Comparison of ENCODE assay signal across 27 cellular contexts in genomic region chr2:3637692-3638455, GRCh38. TPM values are rescaled to one million over a fixed set of nuclear protein-coding genes. Genes with fewer than 3 reads are reported as not detected.
A peak's percentile ranks its signal among the peaks of the same experiment; 100 is the strongest.
DNase-seq lines count a peak whose midpoint lies in the region; ATAC-seq and TF ChIP-seq lines count a peak whose summit lies in the region.
"Had no signal": no experiment of that assay in that cellular context is flagged by ENCODE, and none has a peak within 500 bp of the region (broad histone marks: within the 10 kb centered on the region; RNA-seq: fewer than 3 reads in every experiment).

No MANE protein-coding gene starts in this region.

- H3K4me1 Mint-ChIP-seq in activated naive CD4-positive, alpha-beta T cell treated with anti-CD3 and anti-CD28 coated beads, Interleukin-2, amount 10 ng/mL, durations not matched to agents 7 days and 5 days, result no peaks in the 10 kb centered on the region
- no peaks in the 10 kb centered on the region for H3K4me1 Mint-ChIP-seq in natural killer cell treated with Interleukin-12 subunit alpha and Interleukin-12 subunit beta and Interleukin-15 and Interleukin-18, amount 100 ng/mL, for 72 hours (ENCODE audit: low read depth in 2 of 2)
- no peaks in the 10 kb centered on the region for H3K4me1 Mint-ChIP-seq in activated CD8-positive, alpha-beta T cell treated with anti-CD3 and anti-CD28 coated beads for 36 hours (ENCODE audit: low read depth)
- H3K4me1 Mint-ChIP-seq: B cell had no signal

- no peaks in the 10 kb centered on the region for H3K36me3 ChIP-seq in tibial artery
- H3K36me3 ChIP-seq: adrenal gland, right lobe of liver, transverse colon had no signal

- H3K27ac ChIP-seq in coronary artery, result no peak overlapping the region
- no peak overlapping the region for H3K27ac ChIP-seq in tibial artery
- H3K27ac ChIP-seq: adrenal gland, right lobe of liver, transverse colon had no signal

- H3K9me3 ChIP-seq in tibial artery, result no peaks in the 10 kb centered on the region
- H3K9me3 ChIP-seq: adrenal gland, right lobe of liver, transverse colon had no signal

- peaks cover 4% of the 10 kb centered on the region for H3K27me3 Mint-ChIP-seq in activated naive CD4-positive, alpha-beta T cell treated with anti-CD3 and anti-CD28 coated beads, Interleukin-2, amount 10 ng/mL, durations not matched to agents 7 days and 5 days
- no peaks in the 10 kb centered on the region for H3K27me3 Mint-ChIP-seq in natural killer cell treated with Interleukin-12 subunit alpha and Interleukin-12 subunit beta and Interleukin-15 and Interleukin-18, amount 100 ng/mL, for 72 hours
- H3K27me3 Mint-ChIP-seq in activated CD8-positive, alpha-beta T cell treated with anti-CD3 and anti-CD28 coated beads for 36 hours, result no peaks in the 10 kb centered on the region
- H3K27me3 Mint-ChIP-seq: stimulated activated naive CD8-positive, alpha-beta T cell treated with anti-CD3 and anti-CD28 coated beads, Interleukin-15, Interleukin-2, amounts not matched to agents 100 ng/mL and 50 ng/mL, for 24 hours had no signal

- no peak for TF ChIP-seq CTCF in coronary artery (IDR thresholded peaks at IDR 0.05)
- TF ChIP-seq CTCF in tibial artery (IDR thresholded peaks at IDR 0.05), result no peak
- TF ChIP-seq CTCF in activated CD8-positive, alpha-beta T cell treated with anti-CD3 and anti-CD28 coated beads for 36 hours (IDR thresholded peaks at IDR 0.05), result no peak

- H3K4me1 ChIP-seq in tibial artery, result no peaks in the 10 kb centered on the region
- H3K4me1 ChIP-seq: adrenal gland, right lobe of liver, transverse colon had no signal

- no peak overlapping the region for H3K4me3 Mint-ChIP-seq in activated naive CD4-positive, alpha-beta T cell treated with anti-CD3 and anti-CD28 coated beads, Interleukin-2, amount 10 ng/mL, durations not matched to agents 7 days and 5 days
- H3K4me3 Mint-ChIP-seq in natural killer cell treated with Interleukin-12 subunit alpha and Interleukin-12 subunit beta and Interleukin-15 and Interleukin-18, amount 100 ng/mL, for 72 hours, result no peak overlapping the region
- H3K4me3 Mint-ChIP-seq in activated CD8-positive, alpha-beta T cell treated with anti-CD3 and anti-CD28 coated beads for 36 hours, result no peak overlapping the region
- H3K4me3 Mint-ChIP-seq: B cell; stimulated activated naive CD8-positive, alpha-beta T cell treated with anti-CD3 and anti-CD28 coated beads, Interleukin-15, Interleukin-2, amounts not matched to agents 100 ng/mL and 50 ng/mL, for 24 hours had no signal

- intact Hi-C loops in tibial artery (cut with DNase I; ENCODE audit: low total_unique reads), result no loop called here
- intact Hi-C loops in activated CD8-positive, alpha-beta T cell treated with anti-CD3 and anti-CD28 coated beads for 36 hours (cut with micrococcal nuclease), result no loop called here

- no peaks in the 10 kb centered on the region for H3K9me3 Mint-ChIP-seq in activated naive CD4-positive, alpha-beta T cell treated with anti-CD3 and anti-CD28 coated beads, Interleukin-2, amount 10 ng/mL, durations not matched to agents 7 days and 5 days
- no peaks in the 10 kb centered on the region for H3K9me3 Mint-ChIP-seq in natural killer cell treated with Interleukin-12 subunit alpha and Interleukin-12 subunit beta and Interleukin-15 and Interleukin-18, amount 100 ng/mL, for 72 hours
- no peaks in the 10 kb centered on the region for H3K9me3 Mint-ChIP-seq in activated CD8-positive, alpha-beta T cell treated with anti-CD3 and anti-CD28 coated beads for 36 hours
- H3K9me3 Mint-ChIP-seq: stimulated activated naive CD8-positive, alpha-beta T cell treated with anti-CD3 and anti-CD28 coated beads, Interleukin-15, Interleukin-2, amounts not matched to agents 100 ng/mL and 50 ng/mL, for 24 hours had no signal

- H3K27ac Mint-ChIP-seq in activated naive CD4-positive, alpha-beta T cell treated with anti-CD3 and anti-CD28 coated beads, Interleukin-2, amount 10 ng/mL, durations not matched to agents 7 days and 5 days, result no peak overlapping the region
- no peak overlapping the region for H3K27ac Mint-ChIP-seq in natural killer cell treated with Interleukin-12 subunit alpha and Interleukin-12 subunit beta and Interleukin-15 and Interleukin-18, amount 100 ng/mL, for 72 hours
- no peak overlapping the region for H3K27ac Mint-ChIP-seq in activated CD8-positive, alpha-beta T cell treated with anti-CD3 and anti-CD28 coated beads for 36 hours
- H3K27ac Mint-ChIP-seq: B cell; stimulated activated naive CD8-positive, alpha-beta T cell treated with anti-CD3 and anti-CD28 coated beads, Interleukin-15, Interleukin-2, amounts not matched to agents 100 ng/mL and 50 ng/mL, for 24 hours had no signal

- H3K4me3 ChIP-seq in coronary artery, result no peak overlapping the region
- H3K4me3 ChIP-seq in tibial artery, result no peak overlapping the region
- H3K4me3 ChIP-seq: adrenal gland, right lobe of liver, transverse colon had no signal

- CTCF ChIA-PET in activated naive CD4-positive, alpha-beta T cell treated with anti-CD3 and anti-CD28 coated beads, Interleukin-2, amount 10 ng/mL, durations not matched to agents 7 days and 5 days (lab: Charles Lee), result no interaction called here
- CTCF ChIA-PET in activated CD8-positive, alpha-beta T cell treated with anti-CD3 and anti-CD28 coated beads for 36 hours (lab: Charles Lee), result no interaction called here

- H3K27me3 ChIP-seq in tibial artery, result peaks cover 0 to 7% of the 10 kb centered on the region in 2 donors
- H3K27me3 ChIP-seq: adrenal gland, right lobe of liver, transverse colon had no signal

- DNase-seq in activated naive CD4-positive, alpha-beta T cell treated with anti-CD3 and anti-CD28 coated beads, Interleukin-2, amount 50 U/mL, for 16 hours, result peak; percentile 4
- DNase-seq in activated naive CD4-positive, alpha-beta T cell treated with anti-CD3 and anti-CD28 coated beads, Interleukin-2, amount 10 ng/mL, durations not matched to agents 7 days and 5 days, result no peak
- DNase-seq in coronary artery (ENCODE audit: low spot score), result peak; percentile 63
- DNase-seq in natural killer cell treated with Interleukin-12 subunit alpha and Interleukin-12 subunit beta and Interleukin-15 and Interleukin-18, amount 100 ng/mL, for 72 hours (ENCODE audit: low spot score), result no peak
- peak; percentile 13 to 53 for DNase-seq in tibial artery
- no peak for DNase-seq in activated CD8-positive, alpha-beta T cell treated with anti-CD3 and anti-CD28 coated beads for 36 hours
- no peak for DNase-seq in NCI-H526 (lab: John Stamatoyannopoulos, UW)
- no peak for DNase-seq in H4 (ENCODE audit: low spot score)
- DNase-seq: activated CD4-positive, alpha-beta T cell treated with anti-CD3 and anti-CD28 coated beads, Interleukin-2, amount 50 U/mL, for 1 hour; activated gamma-delta T cell treated with Interleukin-2 at 50 U/mL for 16 hours; effector CD8-positive, alpha-beta T cell; glutamatergic neuron; GOT3; IMR-90; NCI-H446 treated with DMSO at 0.1 percent for 48 hours; stimulated activated CD4-positive, alpha-beta T cell treated with anti-CD3 and anti-CD28 coated beads, Interleukin-15, amount 100 ng/mL, for 24 hours; transverse colon had no signal

- no peaks in the 10 kb centered on the region for H3K36me3 Mint-ChIP-seq in activated naive CD4-positive, alpha-beta T cell treated with anti-CD3 and anti-CD28 coated beads, Interleukin-2, amount 10 ng/mL, durations not matched to agents 7 days and 5 days
- no peaks in the 10 kb centered on the region for H3K36me3 Mint-ChIP-seq in natural killer cell treated with Interleukin-12 subunit alpha and Interleukin-12 subunit beta and Interleukin-15 and Interleukin-18, amount 100 ng/mL, for 72 hours
- no peaks in the 10 kb centered on the region for H3K36me3 Mint-ChIP-seq in activated CD8-positive, alpha-beta T cell treated with anti-CD3 and anti-CD28 coated beads for 36 hours (ENCODE audit: low read depth)

- POLR2A ChIA-PET in activated CD8-positive, alpha-beta T cell treated with anti-CD3 and anti-CD28 coated beads for 36 hours (lab: Charles Lee), result no interaction called here

- peak; percentile 13 to 37 for ATAC-seq in natural killer cell treated with Interleukin-12 subunit alpha and Interleukin-12 subunit beta and Interleukin-15 and Interleukin-18, amount 100 ng/mL, for 72 hours
- no peak for ATAC-seq in activated CD8-positive, alpha-beta T cell treated with anti-CD3 and anti-CD28 coated beads for 36 hours
- ATAC-seq: right lobe of liver, SK-N-SH treated with all-trans-retinoic acid at 6 μM for 48 hours had no signal

RNA-seq across cellular contexts. Expression of gene ALLC, which starts 20.1 kb away (rescaled TPM):
- total RNA-seq in natural killer cell treated with Interleukin-12 subunit alpha and Interleukin-12 subunit beta and Interleukin-15 and Interleukin-18, amount 100 ng/mL, for 72 hours, result not detected
- not detected for total RNA-seq in activated CD8-positive, alpha-beta T cell treated with anti-CD3 and anti-CD28 coated beads for 36 hours
- total RNA-seq in H4 (2014; rRNA removed; shearing (Covaris generic)), result not detected in 2 replicates
- total RNA-seq: A673; B cell; epithelial cell of proximal tubule; IMR-90; lung microvascular endothelial cell; OCI-LY7; T-helper 2 cell treated with Interferon-gamma antibody and Interleukin-4, amounts not matched to agents 100 ng/mL and 5 ng/mL, for 36 hours; transverse colon had no signal

RNA-seq across cellular contexts. Expression of gene COLEC11, which starts 43.0 kb away (rescaled TPM):
- total RNA-seq in natural killer cell treated with Interleukin-12 subunit alpha and Interleukin-12 subunit beta and Interleukin-15 and Interleukin-18, amount 100 ng/mL, for 72 hours, result under 1 TPM in 1 of 2 donors, not detected in 1; 0.48 TPM
- under 1 TPM in 1 of 2 experiments, not detected in 1; 0.49 TPM for total RNA-seq in activated CD8-positive, alpha-beta T cell treated with anti-CD3 and anti-CD28 coated beads for 36 hours
- total RNA-seq in H4 (2014; rRNA removed; shearing (Covaris generic)), result not detected in 2 replicates
- total RNA-seq: B cell had no signal

Comparison
In these comparisons a context has a peak if more than half of its experiments do, and no peak if none do; other contexts are left out.
1. DNase-seq: peak in activated naive CD4-positive, alpha-beta T cell treated with anti-CD3 and anti-CD28 coated beads, Interleukin-2, amount 50 U/mL, for 16 hours (single experiment), coronary artery (single experiment) and tibial artery (2 of 2); none in activated naive CD4-positive, alpha-beta T cell treated with anti-CD3 and anti-CD28 coated beads, Interleukin-2, amount 10 ng/mL, durations not matched to agents 7 days and 5 days (single experiment), natural killer cell treated with Interleukin-12 subunit alpha and Interleukin-12 subunit beta and Interleukin-15 and Interleukin-18, amount 100 ng/mL, for 72 hours (single experiment), activated CD8-positive, alpha-beta T cell treated with anti-CD3 and anti-CD28 coated beads for 36 hours (single experiment), NCI-H526 (0 of 2) and H4 (single experiment).